Comparison of ENCODE assay signal across 3 cellular contexts in genomic region chr3:150341893-150342292, GRCh38.
TF ChIP-seq lines count a peak whose summit lies in the region.

No MANE protein-coding gene starts in this region.

TF ChIP-seq in SK-N-SH, 30 proteins besides CTCF, POLR2A, EP300 and RAD21 (continued from another document):
- TF ChIP-seq TAF1 (IDR thresholded peaks at IDR 0.05; ENCODE audit: borderline replicate concordance, low read depth, low read length): no peak

TF ChIP-seq in SK-N-SH treated with all-trans-retinoic acid at 6 μM for 48 hours, 23 proteins besides CTCF, POLR2A, EP300 and RAD21 (continued from another document):
- TF ChIP-seq POU6F1 (CRISPR knock-in tag; IDR thresholded peaks at IDR 0.05; ENCODE audit: borderline replicate concordance, low read depth) (no peak), CSRNP3 (CRISPR knock-in tag; IDR thresholded peaks at IDR 0.05) (no peak), TOX (CRISPR knock-in tag; IDR thresholded peaks at IDR 0.05; ENCODE audit: borderline replicate concordance) (no peak), ZNF8 (CRISPR knock-in tag; IDR thresholded peaks at IDR 0.05) (no peak), RARB (CRISPR knock-in tag; IDR thresholded peaks at IDR 0.05) (no peak), ZFP30 (CRISPR knock-in tag; IDR thresholded peaks at IDR 0.05) (no peak), ZC3H10 (CRISPR knock-in tag; IDR thresholded peaks at IDR 0.05) (no peak), BACH2 (CRISPR knock-in tag; IDR thresholded peaks at IDR 0.05; ENCODE audit: borderline replicate concordance) (no peak), PPARA (CRISPR knock-in tag; IDR thresholded peaks at IDR 0.05; ENCODE audit: borderline replicate concordance) (no peak), TSHZ2 (CRISPR knock-in tag; IDR thresholded peaks at IDR 0.05) (no peak), CSDC2 (CRISPR knock-in tag; IDR thresholded peaks at IDR 0.05) (no peak), ESRRG (CRISPR knock-in tag; IDR thresholded peaks at IDR 0.05) (no peak), CREB5 (CRISPR knock-in tag; IDR thresholded peaks at IDR 0.05; ENCODE audit: low read depth) (no peak), GLIS3 (CRISPR knock-in tag; IDR thresholded peaks at IDR 0.05) (no peak), OSR1 (CRISPR knock-in tag; IDR thresholded peaks at IDR 0.05) (no peak), PATZ1 (CRISPR knock-in tag; IDR thresholded peaks at IDR 0.05; ENCODE audit: borderline replicate concordance) (no peak)

TF ChIP-seq in H1, 55 proteins besides CTCF, POLR2A, EP300 and RAD21 (continued from another document):
- no peak for TF ChIP-seq CREB1 (IDR thresholded peaks at IDR 0.05)
- TF ChIP-seq NANOG (IDR thresholded peaks at IDR 0.05; ENCODE audit: insufficient read depth, low read depth, low read length, poor library complexity, severe bottlenecking): no peak
- no peak for TF ChIP-seq SAP30 (IDR thresholded peaks at IDR 0.05; ENCODE audit: insufficient read depth, insufficient replicate concordance, low read length)
- TF ChIP-seq SRF (IDR thresholded peaks at IDR 0.05; ENCODE audit: low read depth, low read length): no peak
- TF ChIP-seq GABPA (IDR thresholded peaks at IDR 0.05; ENCODE audit: borderline replicate concordance, insufficient read depth, low read length): no peak
- TF ChIP-seq CBX5 (IDR thresholded peaks at IDR 0.05; ENCODE audit: low read depth, low read length): no peak
- TF ChIP-seq SP4 (IDR thresholded peaks at IDR 0.05; ENCODE audit: low read length): no peak
- TF ChIP-seq ASH2L (IDR thresholded peaks at IDR 0.05; ENCODE audit: low read length): no peak
- no peak for TF ChIP-seq TCF12 (IDR thresholded peaks at IDR 0.05; ENCODE audit: low read depth, low read length)
